Comparison of ENCODE assay signal across 8 cellular contexts in the genomic region with DNA sequence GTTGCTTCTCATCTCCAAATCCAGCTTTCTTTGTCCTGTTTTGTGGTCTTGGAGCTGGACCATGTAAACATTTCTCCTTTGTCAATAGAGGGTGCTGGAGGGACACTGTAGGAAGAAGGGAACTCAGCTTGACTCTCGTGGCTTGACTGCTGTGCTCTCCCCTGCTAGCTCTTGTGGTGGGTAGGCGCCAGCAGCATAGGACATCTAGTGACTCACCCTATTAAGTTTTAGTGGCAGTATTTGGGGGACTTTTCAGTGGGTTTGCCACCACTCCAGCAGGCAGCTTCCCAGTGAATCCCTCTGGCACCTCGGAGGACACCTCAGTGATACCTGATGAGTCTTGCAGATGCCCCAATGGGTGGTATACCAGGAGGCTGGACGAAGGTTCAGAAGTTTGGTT.
DNase-seq lines count a peak whose midpoint lies in the region; ATAC-seq and TF ChIP-seq lines count a peak whose summit lies in the region.

No MANE protein-coding gene starts in this region.

- ATAC-seq in HCT116: peak; percentile 95
- ATAC-seq in HG03108 (IDR thresholded peaks at IDR 0.05; ENCODE audit: unreplicated experiment): no peak
- ATAC-seq in GM21526 (IDR thresholded peaks at IDR 0.05; ENCODE audit: low FRiP score, unreplicated experiment): no peak
- no peak for ATAC-seq in omental fat pad (ENCODE audit: low FRiP score)

- H3K4me1 ChIP-seq in BE2C (peaks cover 34% of the 10 kb centered on the region), HCT116 (ENCODE audit: control insufficient read depth in 1 of 2, insufficient read depth in 2 of 2, low read length in 2 of 2) (no peaks in the 10 kb centered on the region)

- no peaks in the 10 kb centered on the region for H3K9me2 ChIP-seq in HCT116 (ENCODE audit: insufficient read depth)

- H3K9me3 ChIP-seq in BE2C: no peaks in the 10 kb centered on the region
- no peaks in the 10 kb centered on the region for H3K9me3 ChIP-seq in HCT116 (ENCODE audit: control insufficient read depth in 1 of 2, insufficient read depth in 1 of 2, low read depth in 1 of 2, low read length in 2 of 2)

- TF ChIP-seq CTCF in BE2C (IDR thresholded peaks at IDR 0.05; ENCODE audit: low read depth, low read length): peak; percentile 94
- TF ChIP-seq CTCF in HCT116 (IDR thresholded peaks at IDR 0.05 in 2 of 3, conservative IDR thresholded peaks at IDR 0.05 in 1 of 3; ENCODE audit: borderline replicate concordance in 1 of 3, insufficient read depth in 1 of 3, low read depth in 2 of 3, low read length in 2 of 3): peak; percentile 60 to 69 (median 68)
- TF ChIP-seq CTCF in fibroblast of pulmonary artery (IDR thresholded peaks at IDR 0.05; ENCODE audit: low read length, missing control alignments): peak; percentile 77
- TF ChIP-seq CTCF in omental fat pad (IDR thresholded peaks at IDR 0.05): no peak

- H3K27me3 ChIP-seq in BE2C (no peaks in the 10 kb centered on the region), HCT116 (ENCODE audit: insufficient read depth, low read length) (no peaks in the 10 kb centered on the region)

- BruUV-seq in HCT116 (replicated peaks; lab: Mats Ljungman, UMichigan): no TSS peak

- H3K4me3 ChIP-seq in BE2C (ENCODE audit: low read depth, low read length) (peak overlapping the region; percentile 23; the same call in 1 of the 2 replicates), HCT116 (replicated peaks in 1 of 2; ENCODE audit: low read depth in 1 of 2, low read length in 2 of 2) (no peak overlapping the region), fibroblast of pulmonary artery (replicated peaks; ENCODE audit: low read depth, low read length) (no peak overlapping the region)

- no peaks in the 10 kb centered on the region for H3K79me2 ChIP-seq in HCT116 (ENCODE audit: insufficient read depth, low read length)

- no peak for TF ChIP-seq POLR2A in HCT116 (IDR thresholded peaks at IDR 0.05; ENCODE audit: borderline replicate concordance, extremely low read depth, insufficient read depth, insufficient read length)

- H4K20me1 ChIP-seq in HCT116 (ENCODE audit: insufficient read depth): no peaks in the 10 kb centered on the region

- no peak overlapping the region for H3K27ac ChIP-seq in HCT116 (ENCODE audit: low read depth, low read length)

- peaks cover 9% of the 10 kb centered on the region for H3K36me3 ChIP-seq in BE2C
- no peaks in the 10 kb centered on the region for H3K36me3 ChIP-seq in HCT116 (ENCODE audit: control insufficient read depth in 1 of 2, insufficient read depth in 2 of 2, low read length in 2 of 2)

- CTCF ChIA-PET in HCT116 (lab: Charles Lee): interaction anchor here (0.7 to 3.5 kb wide), 13 partner anchors 20 to 341 kb away, joined by 3 to 31 read pairs (median 4); no protein-coding TSS in a partner anchor

- intact Hi-C loops in HCT116 (cut with micrococcal nuclease): loop anchor here (1.0 kb wide), 2 partner anchors 176 to 269 kb away; partner anchors contain the start of gene YTHDC2

- POLR2A ChIA-PET in HCT116 (lab: Charles Lee): no interaction called here

- H3K4me2 ChIP-seq in HCT116 (ENCODE audit: low read length): peak overlapping the region; percentile 16; the same call in 1 of the 2 replicates

- RAD21 ChIA-PET in HCT116 (lab: Charles Lee; ENCODE audit: low non-redundant PET in 1 of 2, low total read pairs in 2 of 2, uncharacterized antibody in 2 of 2, unreplicated experiment in 2 of 2): interaction anchor here (0.9 to 2.2 kb wide), 3 partner anchors 152 to 265 kb away, joined by 3 to 15 read pairs (median 8); no protein-coding TSS in a partner anchor

- H2AFZ ChIP-seq in HCT116 (ENCODE audit: low read depth, low read length, poor library complexity, severe bottlenecking): peak overlapping the region; percentile 67

- peak; percentile 83 for DNase-seq in BE2C
- peak; percentile 70 for DNase-seq in HCT116 (ENCODE audit: low read depth, low spot score)
- DNase-seq in RPMI8226: peak; percentile 61
- peak; percentile 90 for DNase-seq in fibroblast of pulmonary artery (ENCODE audit: low read depth)
- DNase-seq in renal cortical epithelial cell (ENCODE audit: low read depth): peak; percentile 67
- no peak for DNase-seq in omental fat pad (ENCODE audit: low spot score)

- no peak overlapping the region for H3K9ac ChIP-seq in HCT116 (ENCODE audit: low read length)

- TF ChIP-seq RAD21 in HCT116 (IDR thresholded peaks at IDR 0.05; ENCODE audit: low read depth): peak; percentile 88

TF ChIP-seq in HCT116, 20 proteins besides CTCF, POLR2A, EP300 and RAD21:
- no peak for TF ChIP-seq EZH2phosphoT487 (IDR thresholded peaks at IDR 0.05; ENCODE audit: borderline replicate concordance)
- no peak for TF ChIP-seq EZH2 (IDR thresholded peaks at IDR 0.05)
- no peak for TF ChIP-seq CBX3 (IDR thresholded peaks at IDR 0.05; ENCODE audit: low read depth)

Comparison
In these comparisons a context has a peak if more than half of its experiments do, and no peak if none do; other contexts are left out.
1. CTCF ChIP-seq: peak in BE2C (single experiment), HCT116 (3 of 3) and fibroblast of pulmonary artery (single experiment); none in omental fat pad (0 of 3).